8 cellular contexts compared by ENCODE assay signal in genomic region chr5:163916376-163916775, GRCh38.
DNase-seq lines count a peak whose midpoint lies in the region; ATAC-seq and TF ChIP-seq lines count a peak whose summit lies in the region.

No MANE protein-coding gene starts in this region.

- no peak overlapping the region for H2BK120ac ChIP-seq in neuronal stem cell (ENCODE audit: low read depth, low read length)

- CTCF ChIA-PET in AG04450 (lab: Charles Lee), result no interaction called here
- CTCF ChIA-PET in activated CD8-positive, alpha-beta T cell treated with anti-CD3 and anti-CD28 coated beads for 36 hours (lab: Charles Lee), result no interaction called here

- no CpG with 5 or more reads among the region's 2 CpGs for WGBS in neuronal stem cell (ENCODE audit: extremely low coverage in 2 of 2, insufficient read length in 2 of 2, insufficient replicate concordance in 1 of 2), 2 donors

- H3K4me1 ChIP-seq in neuronal stem cell (ENCODE audit: control insufficient read depth in 2 of 2, insufficient read depth in 1 of 2, low read depth in 1 of 2, low read length in 2 of 2) (peaks cover 0 to 2% of the 10 kb centered on the region in 2 donors), ascending aorta (no peaks in the 10 kb centered on the region)

- H3K4me2 ChIP-seq in neuronal stem cell (ENCODE audit: insufficient read depth, low read length, poor library complexity, severe bottlenecking), result no peak overlapping the region

- no peak overlapping the region for H4K91ac ChIP-seq in neuronal stem cell (ENCODE audit: low read depth, low read length, poor library complexity)

- TF ChIP-seq POLR2A in GM19099 (IDR thresholded peaks at IDR 0.05; ENCODE audit: extremely low read depth, insufficient read length, low read depth), result peak; percentile 21

- H4K8ac ChIP-seq in neuronal stem cell (ENCODE audit: low read depth, low read length), result no peak overlapping the region

- H3K14ac ChIP-seq in neuronal stem cell (ENCODE audit: low read length), result no peak overlapping the region

- H3K4me3 Mint-ChIP-seq in activated CD8-positive, alpha-beta T cell treated with anti-CD3 and anti-CD28 coated beads for 36 hours, result no peak overlapping the region
- no peak overlapping the region for H3K4me3 Mint-ChIP-seq in endothelial cell (ENCODE audit: unreplicated experiment)

- POLR2A ChIA-PET in AG04450 (lab: Yijun Ruan, JAX), result no interaction called here
- POLR2A ChIA-PET in activated CD8-positive, alpha-beta T cell treated with anti-CD3 and anti-CD28 coated beads for 36 hours (lab: Charles Lee), result no interaction called here

- H3K27me3 ChIP-seq in AG04450 (ENCODE audit: control insufficient read depth, insufficient read depth, low read length), result no peaks in the 10 kb centered on the region
- H3K27me3 ChIP-seq in neuronal stem cell (ENCODE audit: control insufficient read depth in 3 of 3, insufficient read depth in 3 of 3, low read depth in 1 of 3, low read length in 3 of 3), result no peaks in the 10 kb centered on the region
- no peaks in the 10 kb centered on the region for H3K27me3 ChIP-seq in ascending aorta

- no peak overlapping the region for H3K4ac ChIP-seq in neuronal stem cell (ENCODE audit: low read length)

- H3K4me3 ChIP-seq in AG04450 (ENCODE audit: low read depth, low read length) (no peak overlapping the region), neuronal stem cell (ENCODE audit: low read length in 2 of 2) (no peak overlapping the region), ascending aorta (no peak overlapping the region)

- H3K9ac ChIP-seq in neuronal stem cell (ENCODE audit: low read depth, low read length, poor library complexity), result no peak overlapping the region

- H3K36me3 ChIP-seq in neuronal stem cell (replicated peaks in 1 of 2; ENCODE audit: control insufficient read depth in 2 of 2, insufficient read depth in 2 of 2, low read length in 2 of 2) (no peaks in the 10 kb centered on the region), ascending aorta (no peaks in the 10 kb centered on the region)

- no peak overlapping the region for H3K27ac Mint-ChIP-seq in activated CD8-positive, alpha-beta T cell treated with anti-CD3 and anti-CD28 coated beads for 36 hours
- no peak overlapping the region for H3K27ac Mint-ChIP-seq in endothelial cell (ENCODE audit: unreplicated experiment)

- H3K9me3 ChIP-seq in AG04450 (ENCODE audit: control insufficient read depth, insufficient read depth, low read length) (peaks cover 8% of the 10 kb centered on the region; the same call in 1 of the 2 replicates), neuronal stem cell (replicated peaks in 1 of 2; ENCODE audit: control insufficient read depth in 2 of 2, insufficient read depth in 1 of 2, low read depth in 1 of 2, low read length in 2 of 2) (peaks cover 0 to 2% of the 10 kb centered on the region in 2 donors), ascending aorta (no peaks in the 10 kb centered on the region)

- no peak for DNase-seq in AG04450 (ENCODE audit: low read depth, low spot score)
- DNase-seq in activated CD8-positive, alpha-beta T cell treated with anti-CD3 and anti-CD28 coated beads for 36 hours, result no peak
- DNase-seq in neuronal stem cell (ENCODE audit: low spot score), result no peak
- DNase-seq in ascending aorta (ENCODE audit: low spot score in 2 of 2), result no peak
- no peak for DNase-seq in endothelial cell (ENCODE audit: low spot score)
- no peak for DNase-seq in amniotic stem cell (lab: John Stamatoyannopoulos, UW)

- no peak overlapping the region for H3K18ac ChIP-seq in neuronal stem cell (ENCODE audit: low read length)

- H3K27me3 Mint-ChIP-seq in activated CD8-positive, alpha-beta T cell treated with anti-CD3 and anti-CD28 coated beads for 36 hours, result no peaks in the 10 kb centered on the region
- no peaks in the 10 kb centered on the region for H3K27me3 Mint-ChIP-seq in endothelial cell (ENCODE audit: unreplicated experiment)

- ATAC-seq in HG03103 (IDR thresholded peaks at IDR 0.05; ENCODE audit: low read depth, unreplicated experiment), result peak; percentile 85
- ATAC-seq in activated CD8-positive, alpha-beta T cell treated with anti-CD3 and anti-CD28 coated beads for 36 hours, result peak; percentile 37

- no peaks in the 10 kb centered on the region for H3K36me3 Mint-ChIP-seq in activated CD8-positive, alpha-beta T cell treated with anti-CD3 and anti-CD28 coated beads for 36 hours (ENCODE audit: low read depth)
- no peaks in the 10 kb centered on the region for H3K36me3 Mint-ChIP-seq in endothelial cell (ENCODE audit: low read depth, unreplicated experiment)

- peak overlapping the region; percentile 33 for H3K27ac ChIP-seq in AG04450 (ENCODE audit: low read depth, low read length)
- no peak overlapping the region for H3K27ac ChIP-seq in neuronal stem cell (replicated peaks; ENCODE audit: low read length)
- no peak overlapping the region for H3K27ac ChIP-seq in ascending aorta

- H3K23ac ChIP-seq in neuronal stem cell (ENCODE audit: low read depth, low read length, poor library complexity), result no peak overlapping the region

- no peak overlapping the region for H2AK5ac ChIP-seq in neuronal stem cell (ENCODE audit: low read depth, low read length)

- H2BK15ac ChIP-seq in neuronal stem cell (ENCODE audit: low read length), result no peak overlapping the region

- no peaks in the 10 kb centered on the region for H3K79me1 ChIP-seq in neuronal stem cell (ENCODE audit: low read depth, low read length)

- no peak for TF ChIP-seq CTCF in AG04450 (IDR thresholded peaks at IDR 0.05; ENCODE audit: low read depth, low read length)
- TF ChIP-seq CTCF in activated CD8-positive, alpha-beta T cell treated with anti-CD3 and anti-CD28 coated beads for 36 hours (IDR thresholded peaks at IDR 0.05), result no peak
- no peak for TF ChIP-seq CTCF in ascending aorta (IDR thresholded peaks at IDR 0.05)
- no peak for TF ChIP-seq CTCF in endothelial cell (IDR thresholded peaks at IDR 0.05; ENCODE audit: unreplicated experiment)

- intact Hi-C loops in activated CD8-positive, alpha-beta T cell treated with anti-CD3 and anti-CD28 coated beads for 36 hours (cut with micrococcal nuclease), result no loop called here
- intact Hi-C loops in ascending aorta (cut with DNase I), result no loop called here

- H2BK5ac ChIP-seq in neuronal stem cell (ENCODE audit: low read length), result no peak overlapping the region

- H2AFZ ChIP-seq in neuronal stem cell (ENCODE audit: low read length), result peak overlapping the region; percentile 68

- peaks cover 6% of the 10 kb centered on the region for H3K9me3 Mint-ChIP-seq in activated CD8-positive, alpha-beta T cell treated with anti-CD3 and anti-CD28 coated beads for 36 hours
- H3K9me3 Mint-ChIP-seq in endothelial cell (ENCODE audit: unreplicated experiment), result no peaks in the 10 kb centered on the region

- H3K4me1 Mint-ChIP-seq in activated CD8-positive, alpha-beta T cell treated with anti-CD3 and anti-CD28 coated beads for 36 hours (ENCODE audit: low read depth), result no peaks in the 10 kb centered on the region
- peaks cover 6% of the 10 kb centered on the region for H3K4me1 Mint-ChIP-seq in endothelial cell (ENCODE audit: unreplicated experiment)

- no peak overlapping the region for H2BK12ac ChIP-seq in neuronal stem cell (ENCODE audit: low read length)
